In genomic region chr7:12370249-12370648, GRCh38 we compare ENCODE assay signal across 17 cellular contexts. TPM values are rescaled to one million over a fixed set of nuclear protein-coding genes. Genes with fewer than 3 reads are reported as not detected.
DNase-seq lines count a peak whose midpoint lies in the region; ATAC-seq and TF ChIP-seq lines count a peak whose summit lies in the region.
"Had no signal": no experiment of that assay in that cellular context is flagged by ENCODE, and none has a peak within 500 bp of the region (broad histone marks: within the 10 kb centered on the region; RNA-seq: fewer than 3 reads in every experiment).

No MANE protein-coding gene starts in this region.

- WGBS in psoas muscle, 3 donors, result 63 to 68% (median 64%) methylated on average over 7 of the region's 7 CpGs

- H3K9me3 ChIP-seq in psoas muscle, result no peaks in the 10 kb centered on the region
- H3K9me3 ChIP-seq: A549, Caco-2 had no signal

- H3K4me3 ChIP-seq in fibroblast of mammary gland (ENCODE audit: control insufficient read depth, low read depth, low read length) (no peak overlapping the region), psoas muscle (peak overlapping the region; percentile 9)
- H3K4me3 ChIP-seq: A549, GM23248 had no signal

- H3K27ac ChIP-seq in psoas muscle, result no peak overlapping the region
- H3K27ac ChIP-seq: A549, GM23248 had no signal

- no peaks in the 10 kb centered on the region for H3K27me3 ChIP-seq in psoas muscle (ENCODE audit: insufficient read depth in 3 of 3, low read length in 2 of 3)

- no peaks in the 10 kb centered on the region for H3K4me1 ChIP-seq in psoas muscle
- H3K4me1 ChIP-seq: A549, Caco-2 had no signal

- peak; percentile 19 for DNase-seq in A172 (ENCODE audit: low spot score)
- DNase-seq in NCI-H446 (lab: John Stamatoyannopoulos, UW), result peak; percentile 67 to 76
- DNase-seq in fibroblast of mammary gland (ENCODE audit: low read depth), result peak; percentile 74
- no peak for DNase-seq in psoas muscle
- DNase-seq in head of caudate nucleus, result no peak
- no peak for DNase-seq in activated CD4-positive, CD25-positive, alpha-beta regulatory T cell treated with anti-CD3 and anti-CD28 coated beads, Interleukin-2, amount 50 U/mL, for 72 hours
- DNase-seq: Caco-2; CD8-positive, alpha-beta memory T cell; DND-41; GDM1; GM23248; H7; IMR-90 had no signal

- TF ChIP-seq CTCF in fibroblast of mammary gland (conservative IDR thresholded peaks at IDR 0.05; ENCODE audit: control insufficient read depth, insufficient read depth, low read depth, low read length) (no peak), psoas muscle (IDR thresholded peaks at IDR 0.05) (no peak)

- ATAC-seq in psoas muscle, result no peak
- ATAC-seq in GM21786 (IDR thresholded peaks at IDR 0.05; ENCODE audit: unreplicated experiment), result no peak
- ATAC-seq: A549 had no signal

- no peaks in the 10 kb centered on the region for H3K36me3 ChIP-seq in psoas muscle (ENCODE audit: insufficient read depth in 1 of 2, low read depth in 1 of 2)

- intact Hi-C loops in psoas muscle (cut with DNase I), result no loop called here
- intact Hi-C loops in head of caudate nucleus (cut with DNase I), result no loop called here

RNA-seq across cellular contexts. Expression of gene VWDE, which starts 33.4 kb away (rescaled TPM):
- total RNA-seq in A172 (2014; rRNA removed; shearing (Covaris generic)), result 0.05 TPM in 1 of 2 replicates, not detected in the other
- under 1 TPM in 1 of 4 donors, not detected in 3; 0.05 TPM for total RNA-seq in psoas muscle
- polyA plus RNA-seq in psoas muscle, result not detected
- total RNA-seq: GM23248 had no signal
- polyA plus RNA-seq: BJ, CD14-positive monocyte, GM23248 had no signal

Comparison
In these comparisons a context has a peak if more than half of its experiments do, and no peak if none do; other contexts are left out.
1. DNase-seq: peak in A172 (single experiment), NCI-H446 (2 of 2) and fibroblast of mammary gland (single experiment); none in psoas muscle (0 of 2), head of caudate nucleus (0 of 42) and activated CD4-positive, CD25-positive, alpha-beta regulatory T cell treated with anti-CD3 and anti-CD28 coated beads, Interleukin-2, amount 50 U/mL, for 72 hours (single experiment).